In the genomic region with DNA sequence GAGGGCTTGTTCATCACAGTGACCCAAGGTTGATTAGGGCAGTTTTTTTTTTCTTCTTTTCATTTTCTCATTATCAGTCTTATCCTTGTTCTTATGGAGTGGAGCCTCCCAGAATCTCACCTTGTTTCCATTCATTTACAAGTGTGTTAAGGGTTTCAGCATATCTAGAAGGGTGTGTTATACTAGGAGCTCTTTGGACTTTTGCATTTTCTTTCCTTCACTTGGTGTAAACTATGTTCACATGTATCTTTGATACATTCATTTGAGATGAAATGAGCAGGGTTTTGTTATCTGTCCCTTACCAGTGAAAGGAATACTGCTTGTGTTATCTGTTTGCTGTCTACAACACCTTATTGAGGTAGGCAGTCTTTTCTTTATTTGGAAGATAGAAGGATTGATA, we compare ENCODE assay signal across 23 cellular contexts.
DNase-seq lines count a peak whose midpoint lies in the region; ATAC-seq and TF ChIP-seq lines count a peak whose summit lies in the region.
"Had no signal": no experiment of that assay in that cellular context is flagged by ENCODE, and none has a peak within 500 bp of the region (broad histone marks: within the 10 kb centered on the region; RNA-seq: fewer than 3 reads in every experiment).

No MANE protein-coding gene starts in this region.

- H3K27ac ChIP-seq in naive thymus-derived CD4-positive, alpha-beta T cell (ENCODE audit: low read depth, low read length): no peak overlapping the region
- H3K27ac ChIP-seq in suprapubic skin: no peak overlapping the region
- no peak overlapping the region for H3K27ac ChIP-seq in GM23248
- H3K27ac ChIP-seq: 22Rv1, BLaER1, KMS-11 had no signal

- peaks cover 0 to 4% (median 0%) of the 10 kb centered on the region in 3 experiments for H3K36me3 ChIP-seq in naive thymus-derived CD4-positive, alpha-beta T cell (ENCODE audit: control insufficient read depth in 2 of 3, insufficient read depth in 3 of 3, low read length in 3 of 3)
- peaks cover 7% of the 10 kb centered on the region for H3K36me3 ChIP-seq in suprapubic skin
- H3K36me3 ChIP-seq in GM23248 (ENCODE audit: low read depth): no peaks in the 10 kb centered on the region
- H3K36me3 ChIP-seq: BLaER1 had no signal

- H3K4me3 Mint-ChIP-seq in activated CD4-positive, alpha-beta T cell treated with anti-CD3 and anti-CD28 coated beads for 36 hours: no peak overlapping the region
- H3K4me3 Mint-ChIP-seq in stimulated activated naive CD8-positive, alpha-beta T cell treated with anti-CD3 and anti-CD28 coated beads, Interleukin-15, Interleukin-2, amounts not matched to agents 100 ng/mL and 50 ng/mL, for 24 hours: no peak overlapping the region
- no peak overlapping the region for H3K4me3 Mint-ChIP-seq in naive thymus-derived CD4-positive, alpha-beta T cell
- H3K4me3 Mint-ChIP-seq: CD4-positive, alpha-beta memory T cell had no signal

- TF ChIP-seq EP300 in suprapubic skin (IDR thresholded peaks at IDR 0.05): no peak

- no peaks in the 10 kb centered on the region for H3K9me3 Mint-ChIP-seq in activated CD4-positive, alpha-beta T cell treated with anti-CD3 and anti-CD28 coated beads for 36 hours (ENCODE audit: low read depth)
- no peaks in the 10 kb centered on the region for H3K9me3 Mint-ChIP-seq in stimulated activated naive CD8-positive, alpha-beta T cell treated with anti-CD3 and anti-CD28 coated beads, Interleukin-15, Interleukin-2, amounts not matched to agents 100 ng/mL and 50 ng/mL, for 24 hours
- H3K9me3 Mint-ChIP-seq in naive thymus-derived CD4-positive, alpha-beta T cell: no peaks in the 10 kb centered on the region
- H3K9me3 Mint-ChIP-seq: CD4-positive, alpha-beta memory T cell had no signal

- in situ Hi-C loops in GM23248 (cut with MboI): loop anchor here (25.0 kb wide), 1 partner anchor 814 kb away; no protein-coding TSS in a partner anchor

- no peaks in the 10 kb centered on the region for H3K9me3 ChIP-seq in naive thymus-derived CD4-positive, alpha-beta T cell (ENCODE audit: control insufficient read depth in 2 of 3, low read length in 3 of 3)
- H3K9me3 ChIP-seq in suprapubic skin (no peaks in the 10 kb centered on the region), GM23248 (ENCODE audit: low read depth) (no peaks in the 10 kb centered on the region)
- H3K9me3 ChIP-seq: BLaER1, Caco-2 had no signal

- H3K36me3 Mint-ChIP-seq in activated CD4-positive, alpha-beta T cell treated with anti-CD3 and anti-CD28 coated beads for 36 hours (ENCODE audit: low read depth): no peaks in the 10 kb centered on the region
- H3K36me3 Mint-ChIP-seq in stimulated activated naive CD8-positive, alpha-beta T cell treated with anti-CD3 and anti-CD28 coated beads, Interleukin-15, Interleukin-2, amounts not matched to agents 100 ng/mL and 50 ng/mL, for 24 hours (ENCODE audit: low read depth): peaks cover 8% of the 10 kb centered on the region
- peaks cover 0 to 7% (median 0%) of the 10 kb centered on the region in 5 donors for H3K36me3 Mint-ChIP-seq in naive thymus-derived CD4-positive, alpha-beta T cell
- H3K36me3 Mint-ChIP-seq: CD4-positive, alpha-beta memory T cell had no signal

- CTCF ChIA-PET in activated CD4-positive, alpha-beta T cell treated with anti-CD3 and anti-CD28 coated beads for 36 hours (lab: Charles Lee): interaction anchor here (0.6 to 1.7 kb wide), 5 partner anchors 8 to 813 kb away, joined by 3 to 5 read pairs (median 3); no protein-coding TSS in a partner anchor
- CTCF ChIA-PET in naive thymus-derived CD4-positive, alpha-beta T cell (lab: Charles Lee): interaction anchor here (0.5 to 0.7 kb wide), 3 partner anchors 55 to 823 kb away, joined by 3 to 4 read pairs (median 3); no protein-coding TSS in a partner anchor

- H3K79me2 ChIP-seq in GM23248 (ENCODE audit: insufficient read depth): no peaks in the 10 kb centered on the region

- no peak overlapping the region for H3K4me2 ChIP-seq in GM23248 (ENCODE audit: unreplicated experiment)
- H3K4me2 ChIP-seq: BLaER1, KMS-11 had no signal

- intact Hi-C loops in activated CD4-positive, alpha-beta T cell treated with anti-CD3 and anti-CD28 coated beads for 36 hours (cut with DNase I, micrococcal nuclease): loop anchor here (1.0 to 2.0 kb wide), 4 partner anchors 21 to 815 kb away; no protein-coding TSS in a partner anchor
- intact Hi-C loops in naive thymus-derived CD4-positive, alpha-beta T cell (cut with micrococcal nuclease): loop anchor here (1.0 to 2.0 kb wide), 3 partner anchors 698 to 814 kb away; no protein-coding TSS in a partner anchor

- H4K20me1 ChIP-seq in GM23248 (ENCODE audit: insufficient read depth): no peaks in the 10 kb centered on the region
- H4K20me1 ChIP-seq: BLaER1 had no signal

- no peak for TF ChIP-seq POLR2A in suprapubic skin (IDR thresholded peaks at IDR 0.05)

- H3K4me1 ChIP-seq in naive thymus-derived CD4-positive, alpha-beta T cell (ENCODE audit: control insufficient read depth in 2 of 2, insufficient read depth in 2 of 2, low read length in 2 of 2): peaks cover 4 to 5% of the 10 kb centered on the region in 2 donors
- H3K4me1 ChIP-seq in suprapubic skin (no peaks in the 10 kb centered on the region), GM23248 (ENCODE audit: insufficient read depth) (0 out of 2 replicates have a peak, but pooled peaks cover 3% of the 10 kb centered on the region)
- H3K4me1 ChIP-seq: Caco-2 had no signal

- H3K27me3 Mint-ChIP-seq in activated CD4-positive, alpha-beta T cell treated with anti-CD3 and anti-CD28 coated beads for 36 hours: no peaks in the 10 kb centered on the region
- no peaks in the 10 kb centered on the region for H3K27me3 Mint-ChIP-seq in stimulated activated naive CD8-positive, alpha-beta T cell treated with anti-CD3 and anti-CD28 coated beads, Interleukin-15, Interleukin-2, amounts not matched to agents 100 ng/mL and 50 ng/mL, for 24 hours
- H3K27me3 Mint-ChIP-seq in naive thymus-derived CD4-positive, alpha-beta T cell: no peaks in the 10 kb centered on the region
- H3K27me3 Mint-ChIP-seq: CD4-positive, alpha-beta memory T cell had no signal

- DNase-seq in activated CD4-positive, alpha-beta T cell treated with anti-CD3 and anti-CD28 coated beads for 36 hours: no peak
- no peak for DNase-seq in activated CD4-positive, alpha-beta T cell treated with anti-CD3 and anti-CD28 coated beads for 4 hours
- DNase-seq in stimulated activated naive CD8-positive, alpha-beta T cell treated with anti-CD3 and anti-CD28 coated beads, Interleukin-15, Interleukin-2, amounts not matched to agents 100 U/mL and 50 U/mL, for 24 hours: no peak
- DNase-seq in naive thymus-derived CD4-positive, alpha-beta T cell: no peak
- no peak for DNase-seq in suprapubic skin (ENCODE audit: low spot score in 2 of 2)
- no peak for DNase-seq in GM23248
- no peak for DNase-seq in GF-D8 (lab: John Stamatoyannopoulos, UW)
- DNase-seq: ACHN; Caco-2; CD4-positive, alpha-beta memory T cell; DND-41; IMR-90; NCI-H2029 treated with DMSO at 0.1 percent for 48 hours; NCI-H226; NCI-H510A treated with DMSO at 0.1 percent for 48 hours; NCI-H748 treated with DMSO at 0.1 percent for 48 hours; NK-92 treated with Interleukin-12 subunit alpha and Interleukin-12 subunit beta, amount 100 ng/mL, for 24 hours; SIG-M5 had no signal

- H3K4me3 ChIP-seq in naive thymus-derived CD4-positive, alpha-beta T cell (ENCODE audit: low read length): no peak overlapping the region
- no peak overlapping the region for H3K4me3 ChIP-seq in suprapubic skin
- no peak overlapping the region for H3K4me3 ChIP-seq in GM23248
- H3K4me3 ChIP-seq: BLaER1 had no signal

- POLR2A ChIA-PET in activated CD4-positive, alpha-beta T cell treated with anti-CD3 and anti-CD28 coated beads for 36 hours (lab: Charles Lee): no interaction called here
- POLR2A ChIA-PET in naive thymus-derived CD4-positive, alpha-beta T cell (lab: Charles Lee): no interaction called here

- TF ChIP-seq CTCF in suprapubic skin (IDR thresholded peaks at IDR 0.05): no peak

- H3K27ac Mint-ChIP-seq in activated CD4-positive, alpha-beta T cell treated with anti-CD3 and anti-CD28 coated beads for 36 hours: peak overlapping the region; percentile 61
- H3K27ac Mint-ChIP-seq in stimulated activated naive CD8-positive, alpha-beta T cell treated with anti-CD3 and anti-CD28 coated beads, Interleukin-15, Interleukin-2, amounts not matched to agents 100 ng/mL and 50 ng/mL, for 24 hours: peak overlapping the region; percentile 36
- H3K27ac Mint-ChIP-seq in naive thymus-derived CD4-positive, alpha-beta T cell: peak overlapping the region in 5 of 9 donors; percentile 43 to 63 (median 48)

- peaks cover 24% of the 10 kb centered on the region for H3K4me1 Mint-ChIP-seq in activated CD4-positive, alpha-beta T cell treated with anti-CD3 and anti-CD28 coated beads for 36 hours
- peaks cover 25% of the 10 kb centered on the region for H3K4me1 Mint-ChIP-seq in stimulated activated naive CD8-positive, alpha-beta T cell treated with anti-CD3 and anti-CD28 coated beads, Interleukin-15, Interleukin-2, amounts not matched to agents 100 ng/mL and 50 ng/mL, for 24 hours (ENCODE audit: low read depth)
- peaks cover 15 to 24% (median 21%) of the 10 kb centered on the region in 7 donors for H3K4me1 Mint-ChIP-seq in naive thymus-derived CD4-positive, alpha-beta T cell

- no peaks in the 10 kb centered on the region for H3F3A ChIP-seq in GM23248 (ENCODE audit: insufficient read depth)

- no peak overlapping the region for H2AFZ ChIP-seq in GM23248

- no peaks in the 10 kb centered on the region for H3K9me2 ChIP-seq in GM23248 (ENCODE audit: insufficient read depth)

- H3K9ac ChIP-seq in GM23248: no peak overlapping the region
- H3K9ac ChIP-seq: BLaER1, KMS-11 had no signal

- H3K27me3 ChIP-seq in naive thymus-derived CD4-positive, alpha-beta T cell (ENCODE audit: control insufficient read depth in 2 of 2, insufficient read depth in 2 of 2, low read length in 2 of 2): no peaks in the 10 kb centered on the region
- H3K27me3 ChIP-seq in suprapubic skin: no peaks in the 10 kb centered on the region
- H3K27me3 ChIP-seq in GM23248 (replicated peaks; ENCODE audit: insufficient read depth): no peaks in the 10 kb centered on the region
- H3K27me3 ChIP-seq: BLaER1 had no signal

- ATAC-seq in activated CD4-positive, alpha-beta T cell treated with anti-CD3 and anti-CD28 coated beads for 36 hours: no peak
- ATAC-seq in stimulated activated naive CD8-positive, alpha-beta T cell treated with anti-CD3 and anti-CD28 coated beads, Interleukin-15, Interleukin-2, amounts not matched to agents 100 U/mL and 50 U/mL, for 24 hours: no peak
- no peak for ATAC-seq in naive thymus-derived CD4-positive, alpha-beta T cell
- ATAC-seq: HCT116 had no signal
